Comparison of ENCODE assay signal across 17 cellular contexts in the genomic region with DNA sequence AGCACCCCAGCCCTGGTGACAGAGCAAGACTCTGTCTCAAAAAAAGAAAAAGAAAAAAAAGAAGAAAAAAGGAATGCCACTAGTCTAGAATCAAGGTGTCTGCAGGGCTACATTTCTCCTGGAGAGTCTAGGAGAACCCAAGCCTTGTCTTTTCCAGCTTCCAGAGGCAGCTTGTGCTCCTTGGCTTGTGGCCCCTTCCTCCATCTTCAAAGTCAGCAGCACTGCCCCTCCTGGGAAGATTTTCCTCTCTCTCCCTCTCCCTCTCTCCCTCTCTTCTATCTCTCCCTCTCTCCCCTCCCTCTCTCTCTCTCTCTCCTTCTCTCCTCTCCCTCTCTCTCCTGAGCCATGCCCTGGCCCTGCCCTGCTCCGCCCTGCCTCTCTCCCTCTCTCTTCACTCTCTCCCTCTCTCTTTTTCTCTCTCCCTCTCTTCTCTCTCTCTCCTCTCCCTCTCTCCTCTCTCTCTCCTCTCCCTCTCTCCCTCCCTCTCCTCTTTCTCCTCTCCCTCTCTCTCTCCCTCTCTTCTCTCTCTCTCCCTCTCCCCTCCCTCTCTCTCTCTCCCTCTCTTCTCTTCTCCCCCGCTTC.
DNase-seq lines count a peak whose midpoint lies in the region; ATAC-seq and TF ChIP-seq lines count a peak whose summit lies in the region.
"Had no signal": no experiment of that assay in that cellular context is flagged by ENCODE, and none has a peak within 500 bp of the region (broad histone marks: within the 10 kb centered on the region; RNA-seq: fewer than 3 reads in every experiment).

No MANE protein-coding gene starts in this region.

- H3K36me3 Mint-ChIP-seq in CD14-positive monocyte, result no peaks in the 10 kb centered on the region
- H3K36me3 Mint-ChIP-seq: CD8-positive, alpha-beta memory T cell had no signal

- peaks cover 17 to 28% of the 10 kb centered on the region in 2 donors for H3K4me1 ChIP-seq in adrenal gland (replicated peaks in 1 of 2)
- H3K4me1 ChIP-seq: SJCRH30 had no signal

- TF ChIP-seq CTCF in CD14-positive monocyte (IDR thresholded peaks at IDR 0.05) (no peak), adrenal gland (IDR thresholded peaks at IDR 0.05) (peak in 1 of 6 experiments; percentile 3)

- peak; percentile 19 for DNase-seq in activated effector memory CD4-positive, alpha-beta T cell treated with anti-CD3 and anti-CD28 coated beads, Interleukin-2, amount 50 U/mL, for 16 hours
- no peak for DNase-seq in activated effector memory CD4-positive, alpha-beta T cell treated with Interleukin-2 at 50 U/mL for 16 hours
- DNase-seq in CD14-positive monocyte (ENCODE audit: low spot score), result peak; percentile 19
- DNase-seq in adrenal gland, result peak in 4 of 7 donors; percentile 1 to 7 (median 6)
- peak; percentile 14 for DNase-seq in sciatic nerve (ENCODE audit: low spot score)
- no peak for DNase-seq in iPS-NIHi11 (ENCODE audit: low spot score)
- DNase-seq: CD8-positive, alpha-beta memory T cell; Karpas-422; NCI-H1417; NCI-H1930; NCI-H2171; NCI-H510A; NCI-H82; SJCRH30 had no signal

- H3K9me3 Mint-ChIP-seq in CD14-positive monocyte, result peaks cover 2 to 12% (median 7%) of the 10 kb centered on the region in 7 donors

- H3K36me3 ChIP-seq in adrenal gland (replicated peaks in 1 of 2), result no peaks in the 10 kb centered on the region
- H3K36me3 ChIP-seq: SJCRH30 had no signal

- H3K27ac Mint-ChIP-seq in CD14-positive monocyte, result no peak overlapping the region

- H3K27ac ChIP-seq in adrenal gland, result no peak overlapping the region
- H3K27ac ChIP-seq: 22Rv1, SJCRH30 had no signal

- H3K4me3 Mint-ChIP-seq in CD14-positive monocyte, result peak overlapping the region in 1 of 2 donors; percentile 21
- H3K4me3 Mint-ChIP-seq: CD8-positive, alpha-beta memory T cell had no signal

- no peaks in the 10 kb centered on the region for H3K4me1 Mint-ChIP-seq in CD14-positive monocyte

- WGBS in adrenal gland, 4 donors, result 45 to 93% (median 78%) methylated on average over 1 to 2 of the region's 2 CpGs

- H3K27me3 ChIP-seq in adrenal gland, result no peaks in the 10 kb centered on the region

- no peak for ATAC-seq in sciatic nerve
- ATAC-seq in HG03280 (IDR thresholded peaks at IDR 0.05; ENCODE audit: unreplicated experiment), result no peak
- no peak for ATAC-seq in GM18498 (IDR thresholded peaks at IDR 0.05; ENCODE audit: unreplicated experiment)

- intact Hi-C loops in CD14-positive monocyte (cut with micrococcal nuclease), result no loop called here
- intact Hi-C loops in adrenal gland (cut with DNase I), result no loop called here
- intact Hi-C loops in sciatic nerve (cut with DNase I), result no loop called here

- H3K9me3 ChIP-seq in adrenal gland (replicated peaks in 1 of 3), result no peaks in the 10 kb centered on the region
- H3K9me3 ChIP-seq: SJCRH30 had no signal

- TF ChIP-seq POLR2A in adrenal gland (IDR thresholded peaks at IDR 0.05), result no peak

- H3K27me3 Mint-ChIP-seq in CD14-positive monocyte (ENCODE audit: low read depth in 3 of 3), result peaks cover 15 to 32% (median 24%) of the 10 kb centered on the region in 3 donors

- H3K4me3 ChIP-seq in adrenal gland, result no peak overlapping the region
- H3K4me3 ChIP-seq: SJCRH30 had no signal

Comparison
In these comparisons a context has a peak if more than half of its experiments do, and no peak if none do; other contexts are left out.
1. DNase-seq: peak in activated effector memory CD4-positive, alpha-beta T cell treated with anti-CD3 and anti-CD28 coated beads, Interleukin-2, amount 50 U/mL, for 16 hours (single experiment), CD14-positive monocyte (single experiment), adrenal gland (4 of 7) and sciatic nerve (single experiment); none in activated effector memory CD4-positive, alpha-beta T cell treated with Interleukin-2 at 50 U/mL for 16 hours (single experiment) and iPS-NIHi11 (single experiment).